Comparison of ENCODE assay signal across 14 cellular contexts in genomic region chr2:12613137-12613912, GRCh38.
DNase-seq lines count a peak whose midpoint lies in the region; ATAC-seq and TF ChIP-seq lines count a peak whose summit lies in the region.
"Had no signal": no experiment of that assay in that cellular context is flagged by ENCODE, and none has a peak within 500 bp of the region (broad histone marks: within the 10 kb centered on the region; RNA-seq: fewer than 3 reads in every experiment).

No MANE protein-coding gene starts in this region.

- no peak overlapping the region for H2AFZ ChIP-seq in SK-N-SH (ENCODE audit: low read depth)

- H4K20me1 ChIP-seq in BLaER1: no peaks in the 10 kb centered on the region
- no peaks in the 10 kb centered on the region for H4K20me1 ChIP-seq in SK-N-SH (ENCODE audit: insufficient read depth)

- no peaks in the 10 kb centered on the region for H3F3A ChIP-seq in SK-N-SH (replicated peaks; ENCODE audit: insufficient read depth)

- CTCF ChIA-PET in SK-N-SH (lab: Yijun Ruan, JAX): interaction anchor here (0.8 to 1.7 kb wide), 3 partner anchors 11 to 394 kb away, joined by 3 to 5 read pairs (median 4); no protein-coding TSS in a partner anchor

- no peak overlapping the region for H3K4me3 ChIP-seq in BLaER1
- H3K4me3 ChIP-seq in SK-N-SH (ENCODE audit: low read depth in 2 of 2, low read length in 1 of 2): no peak overlapping the region
- H3K4me3 ChIP-seq in kidney epithelial cell (ENCODE audit: low read depth, low read length): no peak overlapping the region
- H3K4me3 ChIP-seq: body of pancreas had no signal

- no peak for TF ChIP-seq EP300 in SK-N-SH (IDR thresholded peaks at IDR 0.05; ENCODE audit: borderline replicate concordance in 1 of 2, low read depth in 1 of 2, low read length in 1 of 2)

- POLR2A ChIA-PET in SK-N-SH (lab: Yijun Ruan, JAX): interaction anchor here (1.2 kb wide), 1 partner anchor 11 kb away, joined by 3 read pairs; no protein-coding TSS in a partner anchor

- H3K27ac ChIP-seq in BLaER1 (peak overlapping the region; percentile 32; the same call in 1 of the 2 replicates), SK-N-SH (ENCODE audit: low read depth in 2 of 2, low read length in 1 of 2) (peak overlapping the region; percentile 16 to 18; a peak in 2 of 4 replicates)
- H3K27ac ChIP-seq: body of pancreas had no signal

- H3K9me3 ChIP-seq in BLaER1 (no peaks in the 10 kb centered on the region), SK-N-SH (no peaks in the 10 kb centered on the region)
- H3K9me3 ChIP-seq: body of pancreas had no signal

- peaks cover 24% of the 10 kb centered on the region for H3K4me1 ChIP-seq in BLaER1
- peaks cover 0 to 7% of the 10 kb centered on the region in 2 experiments; a peak in 2 of 4 replicates for H3K4me1 ChIP-seq in SK-N-SH (ENCODE audit: control insufficient read depth in 1 of 2, insufficient read depth in 2 of 2, low read depth in 1 of 2, low read length in 1 of 2)
- H3K4me1 ChIP-seq: body of pancreas had no signal

- H3K4me2 ChIP-seq in BLaER1 (peak overlapping the region; percentile 60), SK-N-SH (no peak overlapping the region)

- WGBS in SK-N-SH (ENCODE audit: low lambda C conversion rate): 77% methylated on average over 8 of the region's 8 CpGs

- H3K9me2 ChIP-seq in SK-N-SH: no peaks in the 10 kb centered on the region

- H3K79me2 ChIP-seq in SK-N-SH (ENCODE audit: insufficient read depth): no peaks in the 10 kb centered on the region

- no peaks in the 10 kb centered on the region for H3K36me3 ChIP-seq in BLaER1
- H3K36me3 ChIP-seq in SK-N-SH (replicated peaks in 1 of 2; ENCODE audit: control insufficient read depth in 1 of 2, insufficient read depth in 2 of 2, low read length in 1 of 2): no peaks in the 10 kb centered on the region
- no peaks in the 10 kb centered on the region for H3K36me3 ChIP-seq in kidney epithelial cell (ENCODE audit: control insufficient read depth, insufficient read depth, low read length)

- ATAC-seq in HG02884 (IDR thresholded peaks at IDR 0.05; ENCODE audit: unreplicated experiment) (peak; percentile 64), GM18867 (IDR thresholded peaks at IDR 0.05; ENCODE audit: unreplicated experiment) (no peak), GM21619 (IDR thresholded peaks at IDR 0.05; ENCODE audit: unreplicated experiment) (no peak)
- ATAC-seq: activated CD4-positive, alpha-beta T cell treated with anti-CD3 and anti-CD28 coated beads for 36 hours; body of pancreas had no signal

- H3K9ac ChIP-seq in BLaER1 (no peak overlapping the region; the same call in 1 of the 2 replicates), SK-N-SH (no peak overlapping the region)

- DNase-seq in SK-N-SH (peak; percentile 36), kidney epithelial cell (ENCODE audit: low read depth) (peak; percentile 71), COLO668 (lab: John Stamatoyannopoulos, UW; ENCODE audit: unreplicated experiment) (no peak), NCI-H187 treated with DMSO at 0.1 percent for 48 hours (lab: John Stamatoyannopoulos, UW) (no peak)
- DNase-seq: activated CD4-positive, alpha-beta T cell treated with anti-CD3 and anti-CD28 coated beads for 36 hours; body of pancreas; NCI-H1105; NK-92 treated with Interleukin-12 subunit alpha and Interleukin-12 subunit beta, amount 100 ng/mL, for 24 hours; stimulated activated CD4-positive, alpha-beta T cell treated with anti-CD3 and anti-CD28 coated beads, Interleukin-2, amount 100 ng/mL, for 24 hours; stimulated activated naive CD4-positive, alpha-beta T cell treated with Interleukin-2 at 50 U/mL for 16 hours had no signal

- TF ChIP-seq RAD21 in SK-N-SH (IDR thresholded peaks at IDR 0.05; ENCODE audit: low read length): no peak

- H3K27me3 ChIP-seq in BLaER1 (no peaks in the 10 kb centered on the region), SK-N-SH (ENCODE audit: insufficient read depth) (no peaks in the 10 kb centered on the region), kidney epithelial cell (ENCODE audit: control insufficient read depth, insufficient read depth, low read length) (no peaks in the 10 kb centered on the region)
- H3K27me3 ChIP-seq: body of pancreas had no signal

- TF ChIP-seq CTCF in SK-N-SH (IDR thresholded peaks at IDR 0.05) (no peak), kidney epithelial cell (IDR thresholded peaks at IDR 0.05; ENCODE audit: insufficient read depth, low read length, poor library complexity, severe bottlenecking) (no peak)

TF ChIP-seq in SK-N-SH, 30 proteins besides CTCF, POLR2A, EP300 and RAD21:
- TF ChIP-seq TAF1 (IDR thresholded peaks at IDR 0.05; ENCODE audit: borderline replicate concordance, low read depth, low read length) (no peak), MEF2A (IDR thresholded peaks at IDR 0.05; ENCODE audit: borderline replicate concordance, low read depth) (no peak), CHD2 (IDR thresholded peaks at IDR 0.05; ENCODE audit: low read length, partially characterized antibody) (no peak), GABPA (IDR thresholded peaks at IDR 0.05; ENCODE audit: low read depth) (no peak), ELF1 (IDR thresholded peaks at IDR 0.05) (no peak), GATA2 (CRISPR knock-in tag; IDR thresholded peaks at IDR 0.05) (no peak), RFX5 (IDR thresholded peaks at IDR 0.05; ENCODE audit: low read length) (no peak), POLR2AphosphoS5 (IDR thresholded peaks at IDR 0.05; ENCODE audit: low read depth, low read length) (no peak), FOXJ3 (CRISPR knock-in tag; IDR thresholded peaks at IDR 0.05) (no peak), SIN3A (IDR thresholded peaks at IDR 0.05; ENCODE audit: borderline replicate concordance, low read depth, low read length) (no peak), RCOR1 (IDR thresholded peaks at IDR 0.05; ENCODE audit: low read length) (no peak), NRF1 (IDR thresholded peaks at IDR 0.05; ENCODE audit: low read depth, low read length) (no peak), SMC3 (IDR thresholded peaks at IDR 0.05; ENCODE audit: low read depth, low read length) (no peak), TCF12 (IDR thresholded peaks at IDR 0.05) (no peak)
- TF ChIP-seq, protein P1, sequence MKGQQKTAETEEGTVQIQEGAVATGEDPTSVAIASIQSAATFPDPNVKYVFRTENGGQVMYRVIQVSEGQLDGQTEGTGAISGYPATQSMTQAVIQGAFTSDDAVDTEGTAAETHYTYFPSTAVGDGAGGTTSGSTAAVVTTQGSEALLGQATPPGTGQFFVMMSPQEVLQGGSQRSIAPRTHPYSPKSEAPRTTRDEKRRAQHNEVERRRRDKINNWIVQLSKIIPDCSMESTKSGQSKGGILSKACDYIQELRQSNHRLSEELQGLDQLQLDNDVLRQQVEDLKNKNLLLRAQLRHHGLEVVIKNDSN (IDR thresholded peaks at IDR 0.05; ENCODE audit: borderline replicate concordance, low read depth): no peak
- TF ChIP-seq, protein P2, sequence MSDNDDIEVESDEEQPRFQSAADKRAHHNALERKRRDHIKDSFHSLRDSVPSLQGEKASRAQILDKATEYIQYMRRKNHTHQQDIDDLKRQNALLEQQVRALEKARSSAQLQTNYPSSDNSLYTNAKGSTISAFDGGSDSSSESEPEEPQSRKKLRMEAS (IDR thresholded peaks at IDR 0.05; ENCODE audit: low read depth): no peak
- TF ChIP-seq, protein P3, sequence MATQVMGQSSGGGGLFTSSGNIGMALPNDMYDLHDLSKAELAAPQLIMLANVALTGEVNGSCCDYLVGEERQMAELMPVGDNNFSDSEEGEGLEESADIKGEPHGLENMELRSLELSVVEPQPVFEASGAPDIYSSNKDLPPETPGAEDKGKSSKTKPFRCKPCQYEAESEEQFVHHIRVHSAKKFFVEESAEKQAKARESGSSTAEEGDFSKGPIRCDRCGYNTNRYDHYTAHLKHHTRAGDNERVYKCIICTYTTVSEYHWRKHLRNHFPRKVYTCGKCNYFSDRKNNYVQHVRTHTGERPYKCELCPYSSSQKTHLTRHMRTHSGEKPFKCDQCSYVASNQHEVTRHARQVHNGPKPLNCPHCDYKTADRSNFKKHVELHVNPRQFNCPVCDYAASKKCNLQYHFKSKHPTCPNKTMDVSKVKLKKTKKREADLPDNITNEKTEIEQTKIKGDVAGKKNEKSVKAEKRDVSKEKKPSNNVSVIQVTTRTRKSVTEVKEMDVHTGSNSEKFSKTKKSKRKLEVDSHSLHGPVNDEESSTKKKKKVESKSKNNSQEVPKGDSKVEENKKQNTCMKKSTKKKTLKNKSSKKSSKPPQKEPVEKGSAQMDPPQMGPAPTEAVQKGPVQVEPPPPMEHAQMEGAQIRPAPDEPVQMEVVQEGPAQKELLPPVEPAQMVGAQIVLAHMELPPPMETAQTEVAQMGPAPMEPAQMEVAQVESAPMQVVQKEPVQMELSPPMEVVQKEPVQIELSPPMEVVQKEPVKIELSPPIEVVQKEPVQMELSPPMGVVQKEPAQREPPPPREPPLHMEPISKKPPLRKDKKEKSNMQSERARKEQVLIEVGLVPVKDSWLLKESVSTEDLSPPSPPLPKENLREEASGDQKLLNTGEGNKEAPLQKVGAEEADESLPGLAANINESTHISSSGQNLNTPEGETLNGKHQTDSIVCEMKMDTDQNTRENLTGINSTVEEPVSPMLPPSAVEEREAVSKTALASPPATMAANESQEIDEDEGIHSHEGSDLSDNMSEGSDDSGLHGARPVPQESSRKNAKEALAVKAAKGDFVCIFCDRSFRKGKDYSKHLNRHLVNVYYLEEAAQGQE (IDR thresholded peaks at IDR 0.05; ENCODE audit: low read depth, low read length): no peak
TF ChIP-seq in SK-N-SH: peak in this region for 0.

Comparison
In these comparisons a context has a peak if more than half of its experiments do, and no peak if none do; other contexts are left out.
1. DNase-seq: peak in SK-N-SH (single experiment) and kidney epithelial cell (single experiment); none in COLO668 (single experiment) and NCI-H187 treated with DMSO at 0.1 percent for 48 hours (single experiment).